Comparison of ENCODE assay signal across 8 cellular contexts in genomic region chr11:62081378-62082291, GRCh38. TPM values are rescaled to one million over a fixed set of nuclear protein-coding genes. Genes with fewer than 3 reads are reported as not detected.
DNase-seq lines count a peak whose midpoint lies in the region; ATAC-seq and TF ChIP-seq lines count a peak whose summit lies in the region.

No MANE protein-coding gene starts in this region.

- no peaks in the 10 kb centered on the region for H3K9me3 Mint-ChIP-seq in activated T-helper 17 cell treated with anti-CD3 and anti-CD28 coated beads, Interleukin-2, amount 50 U/mL, for 72 hours

- H3K27ac Mint-ChIP-seq in activated T-helper 17 cell treated with anti-CD3 and anti-CD28 coated beads, Interleukin-2, amount 50 U/mL, for 72 hours = peak overlapping the region; percentile 44

- peak; percentile 88 for TF ChIP-seq CTCF in RWPE1 (conservative IDR thresholded peaks at IDR 0.05; ENCODE audit: low read depth)

- H3K36me3 ChIP-seq in MG63 (no peaks in the 10 kb centered on the region), subcutaneous abdominal adipose tissue (ENCODE audit: control insufficient read depth in 5 of 5, insufficient read depth in 5 of 5, low read length in 5 of 5) (no peaks in the 10 kb centered on the region)

- H3K27me3 Mint-ChIP-seq in activated T-helper 17 cell treated with anti-CD3 and anti-CD28 coated beads, Interleukin-2, amount 50 U/mL, for 72 hours = no peaks in the 10 kb centered on the region

- CTCF ChIA-PET in RWPE1 (lab: Yijun Ruan, JAX) = interaction anchor here (0.5 to 3.1 kb wide), 49 partner anchors 8 to 349 kb away, joined by 3 to 62 read pairs (median 4); no protein-coding TSS in a partner anchor

- peaks cover 0 to 8% (median 5%) of the 10 kb centered on the region in 5 donors for H3K4me1 ChIP-seq in subcutaneous abdominal adipose tissue (ENCODE audit: control insufficient read depth in 5 of 5, insufficient read depth in 5 of 5, low read length in 5 of 5)

- H3K9ac ChIP-seq in subcutaneous abdominal adipose tissue (ENCODE audit: low read length in 5 of 5) = no peak overlapping the region

- H3K4me1 Mint-ChIP-seq in activated T-helper 17 cell treated with anti-CD3 and anti-CD28 coated beads, Interleukin-2, amount 50 U/mL, for 72 hours = peaks cover 5% of the 10 kb centered on the region

- peak overlapping the region; percentile 58 for H3K4me3 Mint-ChIP-seq in activated T-helper 17 cell treated with anti-CD3 and anti-CD28 coated beads, Interleukin-2, amount 50 U/mL, for 72 hours

- H3K4me3 ChIP-seq in MG63 (no peak overlapping the region), subcutaneous abdominal adipose tissue (ENCODE audit: low read depth in 1 of 5, low read length in 5 of 5) (peak overlapping the region in 4 of 5 donors; percentile 8 to 49 (median 42))

- no peaks in the 10 kb centered on the region for H3K36me3 Mint-ChIP-seq in activated T-helper 17 cell treated with anti-CD3 and anti-CD28 coated beads, Interleukin-2, amount 50 U/mL, for 72 hours (ENCODE audit: low read depth)

- ATAC-seq in activated T-helper 17 cell treated with anti-CD3 and anti-CD28 coated beads, Interleukin-2, amount 50 U/mL, for 72 hours (replicated peaks) = peak; percentile 92
- no peak for ATAC-seq in HG02798 (IDR thresholded peaks at IDR 0.05; ENCODE audit: poor library complexity, unreplicated experiment)

- H3K27me3 ChIP-seq in MG63 (no peaks in the 10 kb centered on the region), subcutaneous abdominal adipose tissue (ENCODE audit: control insufficient read depth in 5 of 5, insufficient read depth in 4 of 5, low read length in 5 of 5) (no peaks in the 10 kb centered on the region)

- H3K9me3 ChIP-seq in MG63 (no peaks in the 10 kb centered on the region), subcutaneous abdominal adipose tissue (ENCODE audit: control insufficient read depth in 5 of 5, low read length in 5 of 5) (no peaks in the 10 kb centered on the region)

- POLR2A ChIA-PET in RWPE1 (lab: Yijun Ruan, JAX; ENCODE audit: low non-redundant PET) = interaction anchor here (0.6 kb wide), 1 partner anchor 381 kb away, joined by 5 read pairs; no protein-coding TSS in a partner anchor

- H3K27ac ChIP-seq in RWPE1 = 0 out of 2 replicates have a peak overlapping the region, but pooled peaks have one; percentile 10
- H3K27ac ChIP-seq in subcutaneous abdominal adipose tissue (ENCODE audit: low read depth, low read length) = no peak overlapping the region

- DNase-seq in DMS53 (lab: John Stamatoyannopoulos, UW) (peak; percentile 75), MG63 (peak; percentile 69), RWPE1 (ENCODE audit: low spot score) (peak; percentile 73), fibroblast of the conjunctiva (ENCODE audit: low read depth) (peak; percentile 58), nucleus accumbens (lab: John Stamatoyannopoulos, UW) (peak in 53 of 56 donors; percentile 9 to 92 (median 74))

RNA-seq across cellular contexts. Expression of gene INCENP, which starts 42.2 kb away (rescaled TPM):
- total RNA-seq in MG63 (2014; rRNA removed; shearing (Covaris generic); ENCODE audit: low replicate concordance) = 20.5 and 46.2 TPM in 2 replicates
- total RNA-seq in activated T-helper 17 cell treated with anti-CD3 and anti-CD28 coated beads, Interleukin-2, amount 50 U/mL, for 72 hours = 100 to 1,000 TPM; 125 to 142 TPM
